In genomic region chr2:230908595-230909191, GRCh38 we compare ENCODE assay signal across 8 cellular contexts. TPM values are rescaled to one million over a fixed set of nuclear protein-coding genes. Genes with fewer than 3 reads are reported as not detected.
A peak's percentile ranks its signal among the peaks of the same experiment; 100 is the strongest.
DNase-seq lines count a peak whose midpoint lies in the region; ATAC-seq and TF ChIP-seq lines count a peak whose summit lies in the region.

No MANE protein-coding gene starts in this region.

- H3K27me3 ChIP-seq in MG63: no peaks in the 10 kb centered on the region

- H3K9me3 Mint-ChIP-seq in activated CD4-positive, alpha-beta memory T cell treated with anti-CD3 and anti-CD28 coated beads, Interleukin-2, amount 10 ng/mL, durations not matched to agents 7 days and 5 days: no peaks in the 10 kb centered on the region

- peaks cover 18% of the 10 kb centered on the region for H3K27me3 Mint-ChIP-seq in activated CD4-positive, alpha-beta memory T cell treated with anti-CD3 and anti-CD28 coated beads, Interleukin-2, amount 10 ng/mL, durations not matched to agents 7 days and 5 days

- no peaks in the 10 kb centered on the region for H3K36me3 ChIP-seq in MG63

- H3K4me1 Mint-ChIP-seq in activated CD4-positive, alpha-beta memory T cell treated with anti-CD3 and anti-CD28 coated beads, Interleukin-2, amount 10 ng/mL, durations not matched to agents 7 days and 5 days: peaks cover 58% of the 10 kb centered on the region

- POLR2A ChIA-PET in activated CD4-positive, alpha-beta memory T cell treated with anti-CD3 and anti-CD28 coated beads, Interleukin-2, amount 10 ng/mL, durations not matched to agents 7 days and 5 days (lab: Charles Lee): interaction anchor here (1.0 to 6.0 kb wide), 6 partner anchors 12 to 555 kb away, joined by 3 to 51 read pairs (median 4); partner anchors contain the start of gene NCL

- H3K4me3 ChIP-seq in MG63 (no peak overlapping the region), fibroblast of villous mesenchyme (ENCODE audit: low read depth, low read length) (no peak overlapping the region)

- DNase-seq in DMS153 treated with DMSO at 0.1 percent for 48 hours (lab: John Stamatoyannopoulos, UW; ENCODE audit: unreplicated experiment): peak; percentile 16
- DNase-seq in MG63: peak; percentile 86
- DNase-seq in activated CD4-positive, alpha-beta memory T cell treated with anti-CD3 and anti-CD28 coated beads, Interleukin-2, amount 10 ng/mL, durations not matched to agents 7 days and 5 days: peak; percentile 64
- DNase-seq in fibroblast of villous mesenchyme (ENCODE audit: low read depth): peak; percentile 80
- peak; percentile 47 for DNase-seq in stimulated activated CD8-positive, alpha-beta memory T cell treated with anti-CD3 and anti-CD28 coated beads, Interleukin-12 subunit alpha, Interleukin-12 subunit beta, amount 100 ng/mL, for 24 hours (ENCODE audit: extremely low read depth)
- DNase-seq in activated gamma-delta T cell (lab: John Stamatoyannopoulos, UW): no peak

- CTCF ChIA-PET in activated CD4-positive, alpha-beta memory T cell treated with anti-CD3 and anti-CD28 coated beads, Interleukin-2, amount 10 ng/mL, durations not matched to agents 7 days and 5 days (lab: Charles Lee): interaction anchor here (1.0 to 2.2 kb wide), 3 partner anchors 16 to 79 kb away, joined by 5 to 10 read pairs (median 6); partner anchors contain the start of gene GPR55

- H3K4me3 Mint-ChIP-seq in activated CD4-positive, alpha-beta memory T cell treated with anti-CD3 and anti-CD28 coated beads, Interleukin-2, amount 10 ng/mL, durations not matched to agents 7 days and 5 days: peak overlapping the region; percentile 63

- no peaks in the 10 kb centered on the region for H3K9me3 ChIP-seq in MG63

- peaks cover 21% of the 10 kb centered on the region for H3K36me3 Mint-ChIP-seq in activated CD4-positive, alpha-beta memory T cell treated with anti-CD3 and anti-CD28 coated beads, Interleukin-2, amount 10 ng/mL, durations not matched to agents 7 days and 5 days (ENCODE audit: low read depth)

- H3K27ac Mint-ChIP-seq in activated CD4-positive, alpha-beta memory T cell treated with anti-CD3 and anti-CD28 coated beads, Interleukin-2, amount 10 ng/mL, durations not matched to agents 7 days and 5 days: peak overlapping the region; percentile 83

- ATAC-seq in HG03378 (IDR thresholded peaks at IDR 0.05; ENCODE audit: unreplicated experiment) (no peak), HG03432 (IDR thresholded peaks at IDR 0.05; ENCODE audit: unreplicated experiment) (no peak)

- TF ChIP-seq CTCF in fibroblast of villous mesenchyme (IDR thresholded peaks at IDR 0.05; ENCODE audit: insufficient read depth, low read depth, low read length): no peak

RNA-seq across cellular contexts. Expression of gene GPR55, which starts 16.3 kb away (rescaled TPM):
- total RNA-seq in MG63 (2014; rRNA removed; shearing (Covaris generic); ENCODE audit: low replicate concordance): not detected in 2 replicates
- total RNA-seq in activated CD4-positive, alpha-beta memory T cell treated with anti-CD3 and anti-CD28 coated beads, Interleukin-2, amount 10 ng/mL, durations not matched to agents 7 days and 5 days: 1 to 10 TPM; 7.3 to 7.4 TPM
- total RNA-seq in fibroblast of villous mesenchyme: not detected in 2 replicates

RNA-seq across cellular contexts. Expression of gene ITM2C, which starts 44.0 kb away (rescaled TPM):
- 31.2 and 37.1 TPM in 2 replicates for total RNA-seq in MG63 (2014; rRNA removed; shearing (Covaris generic); ENCODE audit: low replicate concordance)
- total RNA-seq in activated CD4-positive, alpha-beta memory T cell treated with anti-CD3 and anti-CD28 coated beads, Interleukin-2, amount 10 ng/mL, durations not matched to agents 7 days and 5 days: 10 to 100 TPM; 25.4 to 26.8 TPM
- 37.1 and 58.6 TPM in 2 replicates for total RNA-seq in fibroblast of villous mesenchyme
